ENCODE assay signal across 9 cellular contexts in the genomic region with DNA sequence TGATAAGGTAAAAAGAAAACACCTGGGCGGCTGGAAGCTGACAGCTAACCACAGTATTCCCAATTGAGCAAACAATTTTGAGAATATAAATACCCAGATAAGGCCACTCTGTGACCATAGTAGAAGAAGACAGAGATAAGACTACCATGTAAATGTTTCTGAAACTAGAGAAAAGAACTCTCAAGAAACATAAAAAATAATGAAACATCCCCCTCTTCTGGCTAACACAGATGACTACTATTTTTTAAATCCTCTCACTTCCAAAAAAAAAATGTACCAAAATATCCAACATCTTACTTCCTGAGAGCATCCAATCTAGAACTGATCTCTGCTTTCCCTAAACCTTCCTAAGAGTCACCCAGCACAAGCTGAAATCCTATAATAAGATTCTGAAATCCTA.
DNase-seq lines count a peak whose midpoint lies in the region; TF ChIP-seq lines count a peak whose summit lies in the region.
"Had no signal": no experiment of that assay in that cellular context is flagged by ENCODE, and none has a peak within 500 bp of the region (broad histone marks: within the 10 kb centered on the region; RNA-seq: fewer than 3 reads in every experiment).

No MANE protein-coding gene starts in this region.

- no peaks in the 10 kb centered on the region for H3K36me3 ChIP-seq in mesenchymal stem cell (ENCODE audit: control insufficient read depth in 1 of 2, insufficient read depth in 2 of 2, low read depth in 1 of 2, low read length in 2 of 2)
- H3K36me3 ChIP-seq: HAP-1 had no signal

- no peaks in the 10 kb centered on the region for H3K27me3 ChIP-seq in mesenchymal stem cell (ENCODE audit: control insufficient read depth in 1 of 2, insufficient read depth in 1 of 2, low read length in 2 of 2)

- no peak overlapping the region for H3K9ac ChIP-seq in mesenchymal stem cell (ENCODE audit: low read length)

- no peaks in the 10 kb centered on the region for H3K79me1 ChIP-seq in mesenchymal stem cell (replicated peaks; ENCODE audit: low read length, poor library complexity, severe bottlenecking)

- DNase-seq in EH (ENCODE audit: low read depth) (peak; percentile 18), NB4 (ENCODE audit: low read depth) (peak; percentile 31), astrocyte of the spinal cord (ENCODE audit: low read depth, low spot score) (peak; percentile 21), mesenchymal stem cell (peak; percentile 28), kidney tubule cell (ENCODE audit: low spot score) (no peak), mucosa of gallbladder (ENCODE audit: low spot score) (no peak)
- DNase-seq in activated naive CD4-positive, alpha-beta T cell treated with anti-CD3 and anti-CD28 coated beads, Interleukin-2, amount 50 U/mL, for 16 hours, result no peak
- DNase-seq in activated effector memory CD4-positive, alpha-beta T cell treated with Interleukin-2 at 50 U/mL for 16 hours, result no peak

- no peak overlapping the region for H2BK120ac ChIP-seq in mesenchymal stem cell (ENCODE audit: low read depth, low read length)

- H3K14ac ChIP-seq in mesenchymal stem cell (ENCODE audit: low read length in 2 of 2), result no peak overlapping the region

- H2AFZ ChIP-seq in mesenchymal stem cell (ENCODE audit: low read depth, low read length), result no peak overlapping the region

- in situ Hi-C loops in astrocyte of the spinal cord (cut with HindIII; ENCODE audit: low sequenced_read_pairs), result no loop called here

- WGBS in mesenchymal stem cell, result no CpG with 5 or more reads among the region's 1 CpG

- no peak overlapping the region for H3K23ac ChIP-seq in mesenchymal stem cell (ENCODE audit: low read length in 2 of 2)

- no peaks in the 10 kb centered on the region for H3K9me3 ChIP-seq in mesenchymal stem cell (ENCODE audit: control insufficient read depth, low read length)
- H3K9me3 ChIP-seq: HAP-1 had no signal

- H2BK12ac ChIP-seq in mesenchymal stem cell (ENCODE audit: low read length in 2 of 2), result no peak overlapping the region

- H2AK5ac ChIP-seq in mesenchymal stem cell (ENCODE audit: low read length, severe bottlenecking), result no peak overlapping the region

- H2BK5ac ChIP-seq in mesenchymal stem cell (ENCODE audit: low read depth, low read length, poor library complexity, severe bottlenecking), result no peak overlapping the region

- H3K4me2 ChIP-seq in mesenchymal stem cell (ENCODE audit: low read length, poor library complexity, severe bottlenecking), result no peak overlapping the region

- no peak overlapping the region for H3K18ac ChIP-seq in mesenchymal stem cell (ENCODE audit: low read depth in 1 of 2, low read length in 2 of 2)

- H2BK15ac ChIP-seq in mesenchymal stem cell (ENCODE audit: low read depth, poor library complexity, severe bottlenecking), result no peak overlapping the region

- no peaks in the 10 kb centered on the region for H3K4me1 ChIP-seq in mesenchymal stem cell (ENCODE audit: control insufficient read depth, insufficient read depth, low read depth, low read length)
- H3K4me1 ChIP-seq: HAP-1 had no signal

- no peak overlapping the region for H4K91ac ChIP-seq in mesenchymal stem cell (ENCODE audit: low read length)

- no peak for TF ChIP-seq CTCF in NB4 (IDR thresholded peaks at IDR 0.05; ENCODE audit: low read depth, low read length)
- TF ChIP-seq CTCF in astrocyte of the spinal cord (IDR thresholded peaks at IDR 0.05; ENCODE audit: low read depth, low read length), result peak; percentile 8

- H3K27ac ChIP-seq in mesenchymal stem cell (ENCODE audit: low read length, poor library complexity, severe bottlenecking), result no peak overlapping the region

- no peak for TF ChIP-seq POLR2A in NB4 (IDR thresholded peaks at IDR 0.05; ENCODE audit: extremely low read depth, insufficient read length)

- no peak overlapping the region for H3K4ac ChIP-seq in mesenchymal stem cell (ENCODE audit: low read depth in 1 of 2, low read length in 2 of 2)

- H3K4me3 ChIP-seq in NB4 (ENCODE audit: low read depth, low read length) (no peak overlapping the region), astrocyte of the spinal cord (ENCODE audit: low read depth, low read length) (no peak overlapping the region), mesenchymal stem cell (ENCODE audit: insufficient read depth in 1 of 2, low read depth in 1 of 2, low read length in 2 of 2) (no peak overlapping the region)
- H3K4me3 ChIP-seq: HAP-1 had no signal

- no peak overlapping the region for H4K8ac ChIP-seq in mesenchymal stem cell (ENCODE audit: low read length)

Comparison
In these comparisons a context has a peak if more than half of its experiments do, and no peak if none do; other contexts are left out.
1. DNase-seq: peak in EH (single experiment), NB4 (single experiment), astrocyte of the spinal cord (single experiment) and mesenchymal stem cell (single experiment); none in kidney tubule cell (single experiment), mucosa of gallbladder (single experiment), activated naive CD4-positive, alpha-beta T cell treated with anti-CD3 and anti-CD28 coated beads, Interleukin-2, amount 50 U/mL, for 16 hours (single experiment) and activated effector memory CD4-positive, alpha-beta T cell treated with Interleukin-2 at 50 U/mL for 16 hours (single experiment).